1 cellular context compared by ENCODE assay signal in the genomic region with DNA sequence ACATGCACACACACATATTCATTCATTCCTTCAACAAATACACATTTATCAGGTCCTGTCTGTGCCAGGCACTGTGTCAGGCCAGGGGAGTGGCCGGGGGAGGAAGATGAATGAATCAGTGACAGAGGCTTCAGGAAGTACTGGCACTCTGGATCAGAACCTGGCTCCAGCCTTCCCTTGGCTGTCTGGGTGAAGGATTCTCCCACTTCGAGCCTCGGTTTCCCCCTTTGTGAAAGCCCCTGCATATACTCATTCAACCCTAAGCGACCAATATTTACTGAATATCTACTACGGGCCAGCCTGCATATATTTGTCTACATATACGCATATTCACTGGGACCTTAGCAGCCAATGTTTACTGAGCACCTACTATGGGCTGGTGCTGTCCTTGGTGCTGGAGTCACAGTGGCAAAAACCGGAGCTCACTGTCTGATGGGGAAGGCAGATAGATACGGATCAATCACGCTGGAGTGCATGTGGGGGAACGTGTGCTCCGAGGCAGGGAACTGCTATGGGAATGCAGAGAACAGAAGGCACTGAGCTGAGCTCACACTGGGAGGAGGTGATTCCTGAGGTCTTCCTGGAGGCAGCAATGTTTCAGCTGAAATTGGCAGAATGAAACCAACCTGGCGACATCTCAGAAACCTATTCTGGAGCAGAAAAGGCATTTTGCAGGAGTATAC.
TF ChIP-seq lines count a peak whose summit lies in the region.

No MANE protein-coding gene starts in this region.

TF ChIP-seq in WTC11, 78 proteins besides CTCF, POLR2A, EP300 and RAD21 (continues in another document):
- TF ChIP-seq, protein P1, sequence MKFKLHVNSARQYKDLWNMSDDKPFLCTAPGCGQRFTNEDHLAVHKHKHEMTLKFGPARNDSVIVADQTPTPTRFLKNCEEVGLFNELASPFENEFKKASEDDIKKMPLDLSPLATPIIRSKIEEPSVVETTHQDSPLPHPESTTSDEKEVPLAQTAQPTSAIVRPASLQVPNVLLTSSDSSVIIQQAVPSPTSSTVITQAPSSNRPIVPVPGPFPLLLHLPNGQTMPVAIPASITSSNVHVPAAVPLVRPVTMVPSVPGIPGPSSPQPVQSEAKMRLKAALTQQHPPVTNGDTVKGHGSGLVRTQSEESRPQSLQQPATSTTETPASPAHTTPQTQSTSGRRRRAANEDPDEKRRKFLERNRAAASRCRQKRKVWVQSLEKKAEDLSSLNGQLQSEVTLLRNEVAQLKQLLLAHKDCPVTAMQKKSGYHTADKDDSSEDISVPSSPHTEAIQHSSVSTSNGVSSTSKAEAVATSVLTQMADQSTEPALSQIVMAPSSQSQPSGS (CRISPR knock-in tag; IDR thresholded peaks at IDR 0.05; ENCODE audit: borderline replicate concordance, low read depth): no peak
- no peak for TF ChIP-seq OVOL2 (CRISPR knock-in tag; IDR thresholded peaks at IDR 0.05; ENCODE audit: borderline replicate concordance)
- TF ChIP-seq, protein P2, sequence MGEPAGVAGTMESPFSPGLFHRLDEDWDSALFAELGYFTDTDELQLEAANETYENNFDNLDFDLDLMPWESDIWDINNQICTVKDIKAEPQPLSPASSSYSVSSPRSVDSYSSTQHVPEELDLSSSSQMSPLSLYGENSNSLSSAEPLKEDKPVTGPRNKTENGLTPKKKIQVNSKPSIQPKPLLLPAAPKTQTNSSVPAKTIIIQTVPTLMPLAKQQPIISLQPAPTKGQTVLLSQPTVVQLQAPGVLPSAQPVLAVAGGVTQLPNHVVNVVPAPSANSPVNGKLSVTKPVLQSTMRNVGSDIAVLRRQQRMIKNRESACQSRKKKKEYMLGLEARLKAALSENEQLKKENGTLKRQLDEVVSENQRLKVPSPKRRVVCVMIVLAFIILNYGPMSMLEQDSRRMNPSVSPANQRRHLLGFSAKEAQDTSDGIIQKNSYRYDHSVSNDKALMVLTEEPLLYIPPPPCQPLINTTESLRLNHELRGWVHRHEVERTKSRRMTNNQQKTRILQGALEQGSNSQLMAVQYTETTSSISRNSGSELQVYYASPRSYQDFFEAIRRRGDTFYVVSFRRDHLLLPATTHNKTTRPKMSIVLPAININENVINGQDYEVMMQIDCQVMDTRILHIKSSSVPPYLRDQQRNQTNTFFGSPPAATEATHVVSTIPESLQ (CRISPR knock-in tag; IDR thresholded peaks at IDR 0.05): no peak
- TF ChIP-seq TEAD4 (CRISPR knock-in tag; IDR thresholded peaks at IDR 0.05): peak; percentile 77; the same call in 1 of the 2 replicates
- TF ChIP-seq ZNF121 (CRISPR knock-in tag; IDR thresholded peaks at IDR 0.05): no peak
- TF ChIP-seq TEAD1 (CRISPR knock-in tag; IDR thresholded peaks at IDR 0.05): peak; percentile 46; the same call in 1 of the 2 replicates
- TF ChIP-seq, protein P3, sequence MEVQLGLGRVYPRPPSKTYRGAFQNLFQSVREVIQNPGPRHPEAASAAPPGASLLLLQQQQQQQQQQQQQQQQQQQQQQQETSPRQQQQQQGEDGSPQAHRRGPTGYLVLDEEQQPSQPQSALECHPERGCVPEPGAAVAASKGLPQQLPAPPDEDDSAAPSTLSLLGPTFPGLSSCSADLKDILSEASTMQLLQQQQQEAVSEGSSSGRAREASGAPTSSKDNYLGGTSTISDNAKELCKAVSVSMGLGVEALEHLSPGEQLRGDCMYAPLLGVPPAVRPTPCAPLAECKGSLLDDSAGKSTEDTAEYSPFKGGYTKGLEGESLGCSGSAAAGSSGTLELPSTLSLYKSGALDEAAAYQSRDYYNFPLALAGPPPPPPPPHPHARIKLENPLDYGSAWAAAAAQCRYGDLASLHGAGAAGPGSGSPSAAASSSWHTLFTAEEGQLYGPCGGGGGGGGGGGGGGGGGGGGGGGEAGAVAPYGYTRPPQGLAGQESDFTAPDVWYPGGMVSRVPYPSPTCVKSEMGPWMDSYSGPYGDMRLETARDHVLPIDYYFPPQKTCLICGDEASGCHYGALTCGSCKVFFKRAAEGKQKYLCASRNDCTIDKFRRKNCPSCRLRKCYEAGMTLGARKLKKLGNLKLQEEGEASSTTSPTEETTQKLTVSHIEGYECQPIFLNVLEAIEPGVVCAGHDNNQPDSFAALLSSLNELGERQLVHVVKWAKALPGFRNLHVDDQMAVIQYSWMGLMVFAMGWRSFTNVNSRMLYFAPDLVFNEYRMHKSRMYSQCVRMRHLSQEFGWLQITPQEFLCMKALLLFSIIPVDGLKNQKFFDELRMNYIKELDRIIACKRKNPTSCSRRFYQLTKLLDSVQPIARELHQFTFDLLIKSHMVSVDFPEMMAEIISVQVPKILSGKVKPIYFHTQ (CRISPR knock-in tag; IDR thresholded peaks at IDR 0.05): no peak
- TF ChIP-seq EMX1 (CRISPR knock-in tag; IDR thresholded peaks at IDR 0.05): no peak
- TF ChIP-seq ELF4 (CRISPR knock-in tag; IDR thresholded peaks at IDR 0.05; ENCODE audit: low read depth): no peak
- peak; percentile 69; the same call in 1 of the 2 replicates for TF ChIP-seq ETV6 (CRISPR knock-in tag; IDR thresholded peaks at IDR 0.05)
- TF ChIP-seq TCF7 (CRISPR knock-in tag; IDR thresholded peaks at IDR 0.05; ENCODE audit: low read depth): no peak
- TF ChIP-seq, protein P4, sequence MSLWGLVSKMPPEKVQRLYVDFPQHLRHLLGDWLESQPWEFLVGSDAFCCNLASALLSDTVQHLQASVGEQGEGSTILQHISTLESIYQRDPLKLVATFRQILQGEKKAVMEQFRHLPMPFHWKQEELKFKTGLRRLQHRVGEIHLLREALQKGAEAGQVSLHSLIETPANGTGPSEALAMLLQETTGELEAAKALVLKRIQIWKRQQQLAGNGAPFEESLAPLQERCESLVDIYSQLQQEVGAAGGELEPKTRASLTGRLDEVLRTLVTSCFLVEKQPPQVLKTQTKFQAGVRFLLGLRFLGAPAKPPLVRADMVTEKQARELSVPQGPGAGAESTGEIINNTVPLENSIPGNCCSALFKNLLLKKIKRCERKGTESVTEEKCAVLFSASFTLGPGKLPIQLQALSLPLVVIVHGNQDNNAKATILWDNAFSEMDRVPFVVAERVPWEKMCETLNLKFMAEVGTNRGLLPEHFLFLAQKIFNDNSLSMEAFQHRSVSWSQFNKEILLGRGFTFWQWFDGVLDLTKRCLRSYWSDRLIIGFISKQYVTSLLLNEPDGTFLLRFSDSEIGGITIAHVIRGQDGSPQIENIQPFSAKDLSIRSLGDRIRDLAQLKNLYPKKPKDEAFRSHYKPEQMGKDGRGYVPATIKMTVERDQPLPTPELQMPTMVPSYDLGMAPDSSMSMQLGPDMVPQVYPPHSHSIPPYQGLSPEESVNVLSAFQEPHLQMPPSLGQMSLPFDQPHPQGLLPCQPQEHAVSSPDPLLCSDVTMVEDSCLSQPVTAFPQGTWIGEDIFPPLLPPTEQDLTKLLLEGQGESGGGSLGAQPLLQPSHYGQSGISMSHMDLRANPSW (CRISPR knock-in tag; conservative IDR thresholded peaks at IDR 0.05; ENCODE audit: low read depth): no peak
- TF ChIP-seq, protein P5, sequence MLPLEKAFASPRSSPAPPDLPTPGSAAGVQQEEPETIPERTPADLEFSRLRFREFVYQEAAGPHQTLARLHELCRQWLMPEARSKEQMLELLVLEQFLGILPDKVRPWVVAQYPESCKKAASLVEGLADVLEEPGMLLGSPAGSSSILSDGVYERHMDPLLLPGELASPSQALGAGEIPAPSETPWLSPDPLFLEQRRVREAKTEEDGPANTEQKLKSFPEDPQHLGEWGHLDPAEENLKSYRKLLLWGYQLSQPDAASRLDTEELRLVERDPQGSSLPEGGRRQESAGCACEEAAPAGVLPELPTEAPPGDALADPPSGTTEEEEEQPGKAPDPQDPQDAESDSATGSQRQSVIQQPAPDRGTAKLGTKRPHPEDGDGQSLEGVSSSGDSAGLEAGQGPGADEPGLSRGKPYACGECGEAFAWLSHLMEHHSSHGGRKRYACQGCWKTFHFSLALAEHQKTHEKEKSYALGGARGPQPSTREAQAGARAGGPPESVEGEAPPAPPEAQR (CRISPR knock-in tag; IDR thresholded peaks at IDR 0.05): no peak
- TF ChIP-seq GABPB1 (CRISPR knock-in tag; IDR thresholded peaks at IDR 0.05): peak; percentile 6; the same call in 1 of the 2 replicates
- no peak for TF ChIP-seq ZNF396 (CRISPR knock-in tag; IDR thresholded peaks at IDR 0.05; ENCODE audit: borderline replicate concordance)
- no peak; the same call in 1 of the 2 replicates for TF ChIP-seq FOXP1 (CRISPR knock-in tag; IDR thresholded peaks at IDR 0.05; ENCODE audit: borderline replicate concordance)
- no peak for TF ChIP-seq ATF1 (CRISPR knock-in tag; IDR thresholded peaks at IDR 0.05)
- TF ChIP-seq, protein P6, sequence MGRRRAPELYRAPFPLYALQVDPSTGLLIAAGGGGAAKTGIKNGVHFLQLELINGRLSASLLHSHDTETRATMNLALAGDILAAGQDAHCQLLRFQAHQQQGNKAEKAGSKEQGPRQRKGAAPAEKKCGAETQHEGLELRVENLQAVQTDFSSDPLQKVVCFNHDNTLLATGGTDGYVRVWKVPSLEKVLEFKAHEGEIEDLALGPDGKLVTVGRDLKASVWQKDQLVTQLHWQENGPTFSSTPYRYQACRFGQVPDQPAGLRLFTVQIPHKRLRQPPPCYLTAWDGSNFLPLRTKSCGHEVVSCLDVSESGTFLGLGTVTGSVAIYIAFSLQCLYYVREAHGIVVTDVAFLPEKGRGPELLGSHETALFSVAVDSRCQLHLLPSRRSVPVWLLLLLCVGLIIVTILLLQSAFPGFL (CRISPR knock-in tag; IDR thresholded peaks at IDR 0.05; ENCODE audit: borderline replicate concordance): no peak
- TF ChIP-seq, protein P7, sequence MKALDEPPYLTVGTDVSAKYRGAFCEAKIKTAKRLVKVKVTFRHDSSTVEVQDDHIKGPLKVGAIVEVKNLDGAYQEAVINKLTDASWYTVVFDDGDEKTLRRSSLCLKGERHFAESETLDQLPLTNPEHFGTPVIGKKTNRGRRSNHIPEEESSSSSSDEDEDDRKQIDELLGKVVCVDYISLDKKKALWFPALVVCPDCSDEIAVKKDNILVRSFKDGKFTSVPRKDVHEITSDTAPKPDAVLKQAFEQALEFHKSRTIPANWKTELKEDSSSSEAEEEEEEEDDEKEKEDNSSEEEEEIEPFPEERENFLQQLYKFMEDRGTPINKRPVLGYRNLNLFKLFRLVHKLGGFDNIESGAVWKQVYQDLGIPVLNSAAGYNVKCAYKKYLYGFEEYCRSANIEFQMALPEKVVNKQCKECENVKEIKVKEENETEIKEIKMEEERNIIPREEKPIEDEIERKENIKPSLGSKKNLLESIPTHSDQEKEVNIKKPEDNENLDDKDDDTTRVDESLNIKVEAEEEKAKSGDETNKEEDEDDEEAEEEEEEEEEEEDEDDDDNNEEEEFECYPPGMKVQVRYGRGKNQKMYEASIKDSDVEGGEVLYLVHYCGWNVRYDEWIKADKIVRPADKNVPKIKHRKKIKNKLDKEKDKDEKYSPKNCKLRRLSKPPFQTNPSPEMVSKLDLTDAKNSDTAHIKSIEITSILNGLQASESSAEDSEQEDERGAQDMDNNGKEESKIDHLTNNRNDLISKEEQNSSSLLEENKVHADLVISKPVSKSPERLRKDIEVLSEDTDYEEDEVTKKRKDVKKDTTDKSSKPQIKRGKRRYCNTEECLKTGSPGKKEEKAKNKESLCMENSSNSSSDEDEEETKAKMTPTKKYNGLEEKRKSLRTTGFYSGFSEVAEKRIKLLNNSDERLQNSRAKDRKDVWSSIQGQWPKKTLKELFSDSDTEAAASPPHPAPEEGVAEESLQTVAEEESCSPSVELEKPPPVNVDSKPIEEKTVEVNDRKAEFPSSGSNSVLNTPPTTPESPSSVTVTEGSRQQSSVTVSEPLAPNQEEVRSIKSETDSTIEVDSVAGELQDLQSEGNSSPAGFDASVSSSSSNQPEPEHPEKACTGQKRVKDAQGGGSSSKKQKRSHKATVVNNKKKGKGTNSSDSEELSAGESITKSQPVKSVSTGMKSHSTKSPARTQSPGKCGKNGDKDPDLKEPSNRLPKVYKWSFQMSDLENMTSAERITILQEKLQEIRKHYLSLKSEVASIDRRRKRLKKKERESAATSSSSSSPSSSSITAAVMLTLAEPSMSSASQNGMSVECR (CRISPR knock-in tag; IDR thresholded peaks at IDR 0.05; ENCODE audit: borderline replicate concordance): peak; percentile 65; the same call in 1 of the 2 replicates
- TF ChIP-seq IRF2 (CRISPR knock-in tag; IDR thresholded peaks at IDR 0.05; ENCODE audit: borderline replicate concordance, low read depth): no peak
- TF ChIP-seq NR2C2 (CRISPR knock-in tag; IDR thresholded peaks at IDR 0.05): no peak
- TF ChIP-seq, protein P8, sequence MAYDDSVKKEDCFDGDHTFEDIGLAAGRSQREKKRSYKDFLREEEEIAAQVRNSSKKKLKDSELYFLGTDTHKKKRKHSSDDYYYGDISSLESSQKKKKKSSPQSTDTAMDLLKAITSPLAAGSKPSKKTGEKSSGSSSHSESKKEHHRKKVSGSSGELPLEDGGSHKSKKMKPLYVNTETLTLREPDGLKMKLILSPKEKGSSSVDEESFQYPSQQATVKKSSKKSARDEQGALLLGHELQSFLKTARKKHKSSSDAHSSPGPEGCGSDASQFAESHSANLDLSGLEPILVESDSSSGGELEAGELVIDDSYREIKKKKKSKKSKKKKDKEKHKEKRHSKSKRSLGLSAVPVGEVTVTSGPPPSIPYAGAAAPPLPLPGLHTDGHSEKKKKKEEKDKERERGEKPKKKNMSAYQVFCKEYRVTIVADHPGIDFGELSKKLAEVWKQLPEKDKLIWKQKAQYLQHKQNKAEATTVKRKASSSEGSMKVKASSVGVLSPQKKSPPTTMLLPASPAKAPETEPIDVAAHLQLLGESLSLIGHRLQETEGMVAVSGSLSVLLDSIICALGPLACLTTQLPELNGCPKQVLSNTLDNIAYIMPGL (CRISPR knock-in tag; IDR thresholded peaks at IDR 0.05): no peak
- TF ChIP-seq, protein P9, sequence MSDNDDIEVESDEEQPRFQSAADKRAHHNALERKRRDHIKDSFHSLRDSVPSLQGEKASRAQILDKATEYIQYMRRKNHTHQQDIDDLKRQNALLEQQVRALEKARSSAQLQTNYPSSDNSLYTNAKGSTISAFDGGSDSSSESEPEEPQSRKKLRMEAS (CRISPR knock-in tag; IDR thresholded peaks at IDR 0.05): no peak; the same call in 1 of the 2 replicates
- TF ChIP-seq RORB (CRISPR knock-in tag; IDR thresholded peaks at IDR 0.05): no peak
- TF ChIP-seq NR3C1 (CRISPR knock-in tag; conservative IDR thresholded peaks at IDR 0.05; ENCODE audit: low read depth): no peak
- TF ChIP-seq SMAD3 (CRISPR knock-in tag; IDR thresholded peaks at IDR 0.05; ENCODE audit: borderline replicate concordance): peak; percentile 39; the same call in 1 of the 2 replicates
- TF ChIP-seq, protein P10, sequence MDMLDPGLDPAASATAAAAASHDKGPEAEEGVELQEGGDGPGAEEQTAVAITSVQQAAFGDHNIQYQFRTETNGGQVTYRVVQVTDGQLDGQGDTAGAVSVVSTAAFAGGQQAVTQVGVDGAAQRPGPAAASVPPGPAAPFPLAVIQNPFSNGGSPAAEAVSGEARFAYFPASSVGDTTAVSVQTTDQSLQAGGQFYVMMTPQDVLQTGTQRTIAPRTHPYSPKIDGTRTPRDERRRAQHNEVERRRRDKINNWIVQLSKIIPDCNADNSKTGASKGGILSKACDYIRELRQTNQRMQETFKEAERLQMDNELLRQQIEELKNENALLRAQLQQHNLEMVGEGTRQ (CRISPR knock-in tag; IDR thresholded peaks at IDR 0.05): no peak
- no peak for TF ChIP-seq ZNF138 (CRISPR knock-in tag; conservative IDR thresholded peaks at IDR 0.05)
- TF ChIP-seq KAT7 (CRISPR knock-in tag; IDR thresholded peaks at IDR 0.05; ENCODE audit: borderline replicate concordance): peak; percentile 47; the same call in 1 of the 2 replicates
- TF ChIP-seq, protein P11, sequence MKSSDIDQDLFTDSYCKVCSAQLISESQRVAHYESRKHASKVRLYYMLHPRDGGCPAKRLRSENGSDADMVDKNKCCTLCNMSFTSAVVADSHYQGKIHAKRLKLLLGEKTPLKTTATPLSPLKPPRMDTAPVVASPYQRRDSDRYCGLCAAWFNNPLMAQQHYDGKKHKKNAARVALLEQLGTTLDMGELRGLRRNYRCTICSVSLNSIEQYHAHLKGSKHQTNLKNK (CRISPR knock-in tag; IDR thresholded peaks at IDR 0.05): no peak
- TF ChIP-seq SP1 (CRISPR knock-in tag; conservative IDR thresholded peaks at IDR 0.05): no peak
- TF ChIP-seq, protein P12, sequence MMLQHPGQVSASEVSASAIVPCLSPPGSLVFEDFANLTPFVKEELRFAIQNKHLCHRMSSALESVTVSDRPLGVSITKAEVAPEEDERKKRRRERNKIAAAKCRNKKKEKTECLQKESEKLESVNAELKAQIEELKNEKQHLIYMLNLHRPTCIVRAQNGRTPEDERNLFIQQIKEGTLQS (CRISPR knock-in tag; conservative IDR thresholded peaks at IDR 0.05): no peak
